Comparison of ENCODE assay signal across 12 cellular contexts in genomic region chr20:49951160-49951559, GRCh38. TPM values are rescaled to one million over a fixed set of nuclear protein-coding genes. Genes with fewer than 3 reads are reported as not detected.
DNase-seq lines count a peak whose midpoint lies in the region; ATAC-seq, FAIRE-seq and TF ChIP-seq lines count a peak whose summit lies in the region.
"Had no signal": no experiment of that assay in that cellular context is flagged by ENCODE, and none has a peak within 500 bp of the region (broad histone marks: within the 10 kb centered on the region; RNA-seq: fewer than 3 reads in every experiment).

No MANE protein-coding gene starts in this region.

- H4K20me1 ChIP-seq in K562 (replicated peaks; ENCODE audit: control insufficient read depth, insufficient read depth, low read length), result no peaks in the 10 kb centered on the region; the same call in 1 of the 2 replicates

- H3K4me1 ChIP-seq in K562 (replicated peaks in 1 of 2; ENCODE audit: control insufficient read depth in 2 of 2, insufficient read depth in 2 of 2, low read length in 2 of 2), result no peaks in the 10 kb centered on the region
- H3K4me1 ChIP-seq: thyroid gland had no signal

- DNase-seq in EH (ENCODE audit: low read depth) (peak; percentile 87), HS-5 (ENCODE audit: low read depth) (peak; percentile 99), K562 (ENCODE audit: extremely low read depth in 1 of 4, low spot score in 3 of 4) (no peak), iris pigment epithelial cell (ENCODE audit: low read depth) (peak; percentile 49), HuH-7 (ENCODE audit: low spot score) (no peak), ureter (ENCODE audit: low spot score) (no peak), DMS53 (lab: John Stamatoyannopoulos, UW) (no peak)
- DNase-seq: activated CD4-positive, alpha-beta T cell treated with anti-CD3 and anti-CD28 coated beads for 4 hours; spleen; thyroid gland had no signal

- peaks cover 87% of the 10 kb centered on the region for H3K36me3 ChIP-seq in K562 (ENCODE audit: control insufficient read depth, insufficient read depth, low read length)

- H3K27me3 ChIP-seq in K562 (ENCODE audit: control insufficient read depth in 2 of 2, insufficient read depth in 2 of 2, low read length in 2 of 2), result no peaks in the 10 kb centered on the region
- H3K27me3 ChIP-seq: hepatocyte, spleen, thyroid gland had no signal

- in situ Hi-C loops in K562 (cut with MboI), result no loop called here

- no peak for ATAC-seq in K562

- POLR2A ChIA-PET in K562 (lab: Yijun Ruan, JAX), result interaction anchor here (0.9 to 1.5 kb wide), 3 partner anchors 14 to 120 kb away, joined by 3 to 6 read pairs (median 3); no protein-coding TSS in a partner anchor

- no peaks in the 10 kb centered on the region for H3K9me3 ChIP-seq in K562 (replicated peaks; ENCODE audit: control insufficient read depth, insufficient read depth, low read depth, low read length)
- H3K9me3 ChIP-seq: spleen, thyroid gland had no signal

- H3K9me1 ChIP-seq in K562 (ENCODE audit: control insufficient read depth, insufficient read depth, low read length), result no peaks in the 10 kb centered on the region

- no peak overlapping the region for H3K4me2 ChIP-seq in K562 (ENCODE audit: insufficient read depth, low read length)
- H3K4me2 ChIP-seq: hepatocyte had no signal

- no peak overlapping the region for H2AFZ ChIP-seq in K562 (ENCODE audit: low read depth, low read length)
- H2AFZ ChIP-seq: hepatocyte had no signal

- intact Hi-C loops in K562 (cut with micrococcal nuclease), result no loop called here

- no peak overlapping the region for H3K27ac ChIP-seq in K562 (ENCODE audit: extremely low read depth, low read depth, low read length)
- H3K27ac ChIP-seq: hepatocyte, spleen, thyroid gland had no signal

- no peak for FAIRE-seq in K562 (lab: Jason Lieb, UNC)
- FAIRE-seq: D721Med had no signal

- no peak for TF ChIP-seq EP300 in K562 (IDR thresholded peaks at IDR 0.05; ENCODE audit: low read length)

- no peak for TF ChIP-seq RAD21 in K562 (CRISPR knock-in tag; conservative IDR thresholded peaks at IDR 0.05 in 1 of 2, IDR thresholded peaks at IDR 0.05 in 1 of 2)

- no peak for TF ChIP-seq CTCF in K562 (IDR thresholded peaks at IDR 0.05 in 2 of 3, conservative IDR thresholded peaks at IDR 0.05 in 1 of 3; ENCODE audit: insufficient read depth in 2 of 3, low read depth in 1 of 3, low read length in 3 of 3)

- BruUV-seq in K562 (replicated peaks; lab: Mats Ljungman, UMichigan), result no TSS peak

- no peak for TF ChIP-seq POLR2A in K562 (conservative IDR thresholded peaks at IDR 0.05)

- WGBS in K562 (ENCODE audit: insufficient coverage, low coverage, missing lambda C conversion rate), result 89% methylated on average over 4 of the region's 4 CpGs

- H3K4me3 ChIP-seq in K562, result no peak overlapping the region
- H3K4me3 ChIP-seq: hepatocyte, spleen, thyroid gland had no signal

- no peaks in the 10 kb centered on the region for H3K79me2 ChIP-seq in K562 (ENCODE audit: control insufficient read depth, insufficient read depth, low read length)

- H3K9ac ChIP-seq in K562 (ENCODE audit: insufficient read depth in 1 of 2, low read depth in 2 of 2, low read length in 2 of 2), result no peak overlapping the region

- CTCF ChIA-PET in K562 (lab: Yijun Ruan, JAX; ENCODE audit: low intra/inter-chr PET ratio), result no interaction called here

TF ChIP-seq in K562, 482 proteins besides CTCF, POLR2A, EP300 and RAD21:
- TF ChIP-seq FOSL1 (tag; conservative IDR thresholded peaks at IDR 0.05), result peak; percentile 44
- TF ChIP-seq ZNF79 (CRISPR knock-in tag; IDR thresholded peaks at IDR 0.05; ENCODE audit: low read depth), result no peak

RNA-seq across cellular contexts. Expression of gene RNF114, which starts 15.0 kb away (rescaled TPM):
- 128 TPM in 2 replicates for total RNA-seq in K562 (2011; cell fraction: chromatin; rRNA removed; ENCODE audit: low replicate concordance)
- 83.2 and 92.9 TPM in 2 replicates for total RNA-seq in K562 (2011; cell fraction: nucleolus; rRNA removed)
- total RNA-seq in K562 (2011; cell fraction: nucleoplasm; rRNA removed), result 138 and 187 TPM in 2 replicates
- total RNA-seq in K562 (2014; rRNA removed), result 53.5 and 82.2 TPM in 2 replicates
- 62.6 and 66.5 TPM in 2 replicates for total RNA-seq in K562 (2014; rRNA removed; fragmentation: Illumina TruSeq; extraction: Trizol)
- 54.5 and 57.2 TPM in 2 replicates for total RNA-seq in K562 (2015; rRNA removed; fragmentation: Illumina TruSeq; extraction: Trizol)
- total RNA-seq in K562 (2021), result 89.1 and 90.3 TPM in 2 replicates
- 102 and 111 TPM in 2 replicates for polyA plus RNA-seq in K562 (2011; rRNA removed)
- polyA plus RNA-seq in K562 (2011; cell fraction: cytosol; rRNA removed), result 130 and 133 TPM in 2 replicates
- polyA plus RNA-seq in K562 (2011; cell fraction: nucleus; rRNA removed), result 116 and 131 TPM in 2 replicates
- polyA plus RNA-seq in K562 (2012), result 78.1 and 81.2 TPM in 2 replicates
- polyA plus RNA-seq in K562 (2014; fragmentation: Illumina TruSeq; extraction: Trizol), result 75.8 and 81.2 TPM in 2 replicates
- 10 to 100 TPM; 38.6 to 64.5 TPM for polyA plus RNA-seq in K562 (2014; fragmentation: Nextera tagmentation; extraction: Ambion mirVana)
- 55.9 and 76.9 TPM in 2 replicates for polyA plus RNA-seq in K562 (2014; rRNA removed)
- 63.1 and 64.7 TPM in 2 replicates for polyA minus RNA-seq in K562 (2011; rRNA and poly(A)+ RNA removed)
- polyA minus RNA-seq in K562 (2011; cell fraction: cytosol; rRNA and poly(A)+ RNA removed), result 44.9 and 69.4 TPM in 2 replicates
- polyA minus RNA-seq in K562 (2011; cell fraction: nucleus; rRNA and poly(A)+ RNA removed), result 42.4 and 53.6 TPM in 2 replicates
- total RNA-seq in ureter, result 68.7 TPM

RNA-seq across cellular contexts. Expression of gene SNAI1, which starts 31.6 kb away (rescaled TPM):
- total RNA-seq in K562 (2011; cell fraction: chromatin; rRNA removed; ENCODE audit: low replicate concordance), result 4.4 and 12.8 TPM in 2 replicates
- 12.4 and 15.3 TPM in 2 replicates for total RNA-seq in K562 (2011; cell fraction: nucleolus; rRNA removed)
- total RNA-seq in K562 (2011; cell fraction: nucleoplasm; rRNA removed), result 9.8 and 10.2 TPM in 2 replicates
- total RNA-seq in K562 (2014; rRNA removed) (1.7 and 7.3 TPM in 2 replicates), K562 (2014; rRNA removed; fragmentation: Illumina TruSeq; extraction: Trizol) (1.1 and 2.0 TPM in 2 replicates), K562 (2015; rRNA removed; fragmentation: Illumina TruSeq; extraction: Trizol) (2.4 TPM in 2 replicates), K562 (2021) (10.7 and 13.4 TPM in 2 replicates), ureter (5.8 TPM)
- polyA plus RNA-seq in K562 (2011; rRNA removed) (1.6 and 7.1 TPM in 2 replicates), K562 (2014; fragmentation: Illumina TruSeq; extraction: Trizol) (11.6 and 12.3 TPM in 2 replicates), K562 (2014; fragmentation: Nextera tagmentation; extraction: Ambion mirVana) (under 1 TPM; 0.32 to 0.80 TPM), K562 (2014; rRNA removed) (3.1 and 6.4 TPM in 2 replicates)
- 2.3 and 3.2 TPM in 2 replicates for polyA plus RNA-seq in K562 (2011; cell fraction: cytosol; rRNA removed)
- 10.9 and 15.0 TPM in 2 replicates for polyA plus RNA-seq in K562 (2011; cell fraction: nucleus; rRNA removed)
- polyA plus RNA-seq in K562 (2012), result 9.7 and 21.7 TPM in 2 replicates
- 1.2 and 1.4 TPM in 2 replicates for polyA minus RNA-seq in K562 (2011; rRNA and poly(A)+ RNA removed)
- polyA minus RNA-seq in K562 (2011; cell fraction: cytosol; rRNA and poly(A)+ RNA removed), result 3.7 and 4.9 TPM in 2 replicates
- polyA minus RNA-seq in K562 (2011; cell fraction: nucleus; rRNA and poly(A)+ RNA removed), result 6.7 and 14.1 TPM in 2 replicates

RNA-seq across cellular contexts. Expression of gene SPATA2, which starts 35.8 kb away (rescaled TPM):
- 8.9 and 19.4 TPM in 2 replicates for total RNA-seq in K562 (2011; cell fraction: chromatin; rRNA removed; ENCODE audit: low replicate concordance)
- 11.3 and 13.7 TPM in 2 replicates for total RNA-seq in K562 (2011; cell fraction: nucleolus; rRNA removed)
- total RNA-seq in K562 (2011; cell fraction: nucleoplasm; rRNA removed), result 8.9 and 10.6 TPM in 2 replicates
- total RNA-seq in K562 (2014; rRNA removed), result 2.6 and 2.7 TPM in 2 replicates
- 2.2 and 2.5 TPM in 2 replicates for total RNA-seq in K562 (2014; rRNA removed; fragmentation: Illumina TruSeq; extraction: Trizol)
- total RNA-seq in K562 (2015; rRNA removed; fragmentation: Illumina TruSeq; extraction: Trizol), result 2.6 and 2.7 TPM in 2 replicates
- total RNA-seq in K562 (2021), result 8.0 and 8.2 TPM in 2 replicates
- 3.8 and 7.3 TPM in 2 replicates for polyA plus RNA-seq in K562 (2011; rRNA removed)
- 5.4 and 6.6 TPM in 2 replicates for polyA plus RNA-seq in K562 (2011; cell fraction: cytosol; rRNA removed)
- polyA plus RNA-seq in K562 (2011; cell fraction: nucleus; rRNA removed), result 6.0 and 6.9 TPM in 2 replicates
- 4.3 and 4.6 TPM in 2 replicates for polyA plus RNA-seq in K562 (2012)
- 5.0 and 6.7 TPM in 2 replicates for polyA plus RNA-seq in K562 (2014; fragmentation: Illumina TruSeq; extraction: Trizol)
- under 1 TPM; 0.46 to 0.59 TPM for polyA plus RNA-seq in K562 (2014; fragmentation: Nextera tagmentation; extraction: Ambion mirVana)
- polyA plus RNA-seq in K562 (2014; rRNA removed), result 3.2 and 4.0 TPM in 2 replicates
- polyA minus RNA-seq in K562 (2011; rRNA and poly(A)+ RNA removed), result 3.8 and 4.3 TPM in 2 replicates
- polyA minus RNA-seq in K562 (2011; cell fraction: cytosol; rRNA and poly(A)+ RNA removed), result 3.8 and 4.3 TPM in 2 replicates
- 3.0 and 3.8 TPM in 2 replicates for polyA minus RNA-seq in K562 (2011; cell fraction: nucleus; rRNA and poly(A)+ RNA removed)
- total RNA-seq in ureter, result 8.0 TPM

Comparison
In these comparisons a context has a peak if more than half of its experiments do, and no peak if none do; other contexts are left out.
1. DNase-seq: peak in EH (single experiment), HS-5 (single experiment) and iris pigment epithelial cell (single experiment); none in K562 (0 of 4), HuH-7 (single experiment), ureter (single experiment) and DMS53 (single experiment).